ENCODE assay signal across 16 cellular contexts in genomic region chr22:47389201-47389600, GRCh38.
DNase-seq lines count a peak whose midpoint lies in the region; ATAC-seq and TF ChIP-seq lines count a peak whose summit lies in the region.
"Had no signal": no experiment of that assay in that cellular context is flagged by ENCODE, and none has a peak within 500 bp of the region (broad histone marks: within the 10 kb centered on the region; RNA-seq: fewer than 3 reads in every experiment).

No MANE protein-coding gene starts in this region.

- 71 to 82% (median 75%) methylated on average over 10 to 11 of the region's 11 CpGs for WGBS in spleen, 5 donors

- no peaks in the 10 kb centered on the region for H4K20me1 ChIP-seq in osteoblast (ENCODE audit: insufficient read depth, low read length)

- no peak overlapping the region for H3K4me3 Mint-ChIP-seq in CD14-positive monocyte
- H3K4me3 Mint-ChIP-seq in CD4-positive, alpha-beta memory T cell = no peak overlapping the region
- H3K4me3 Mint-ChIP-seq: CD4-positive, CD25-positive, alpha-beta regulatory T cell; GM23338; H9 had no signal

- no peak overlapping the region for H2AFZ ChIP-seq in osteoblast (ENCODE audit: low read length)
- H2AFZ ChIP-seq: GM23338 had no signal

- H3K27me3 Mint-ChIP-seq in CD14-positive monocyte (ENCODE audit: low read depth in 3 of 3) = peaks cover 0 to 7% (median 0%) of the 10 kb centered on the region in 3 donors
- H3K27me3 Mint-ChIP-seq in CD4-positive, alpha-beta memory T cell = no peaks in the 10 kb centered on the region
- H3K27me3 Mint-ChIP-seq: CD4-positive, CD25-positive, alpha-beta regulatory T cell had no signal

- ATAC-seq in RWPE2 (ENCODE audit: low read depth) (no peak), HG02798 (IDR thresholded peaks at IDR 0.05; ENCODE audit: poor library complexity, unreplicated experiment) (no peak)
- ATAC-seq: GM23338, HCT116 had no signal

- no peak overlapping the region for H3K4me2 ChIP-seq in osteoblast (ENCODE audit: insufficient read depth, low read length)
- H3K4me2 ChIP-seq: GM23338 had no signal

- H3K36me3 ChIP-seq in RWPE2 (ENCODE audit: low read depth) = no peaks in the 10 kb centered on the region
- H3K36me3 ChIP-seq in osteoblast (ENCODE audit: insufficient read depth, low read length) = no peaks in the 10 kb centered on the region
- no peaks in the 10 kb centered on the region for H3K36me3 ChIP-seq in spleen
- no peaks in the 10 kb centered on the region for H3K36me3 ChIP-seq in CD4-positive, alpha-beta memory T cell (ENCODE audit: insufficient read depth, low read length)

- intact Hi-C loops in CD14-positive monocyte (cut with micrococcal nuclease) = no loop called here
- intact Hi-C loops in spleen (cut with DNase I; ENCODE audit: low total_unique reads) = no loop called here
- intact Hi-C loops in CD4-positive, alpha-beta memory T cell (cut with micrococcal nuclease) = no loop called here

- DNase-seq in CD14-positive monocyte (ENCODE audit: low spot score) (peak; percentile 24), RWPE2 (ENCODE audit: low spot score) (peak; percentile 39), osteoblast (ENCODE audit: insufficient read length, low spot score, missing footprints) (peak; percentile 68), spleen (peak; percentile 50)
- no peak for DNase-seq in CD4-positive, alpha-beta memory T cell
- DNase-seq: C1 segment of cervical spinal cord; Calu3; CD4-positive, CD25-positive, alpha-beta regulatory T cell; COR-L47; DMS53; DMS79 treated with DMSO at 0.1 percent for 48 hours; GF-D8; H9 had no signal

- H3K27me3 ChIP-seq in RWPE2 (ENCODE audit: insufficient read depth, poor library complexity, severe bottlenecking) (no peaks in the 10 kb centered on the region), osteoblast (ENCODE audit: insufficient read depth, low read length) (no peaks in the 10 kb centered on the region), spleen (replicated peaks in 1 of 7) (peaks cover 0 to 14% (median 0%) of the 10 kb centered on the region in 7 donors)
- H3K27me3 ChIP-seq in CD4-positive, alpha-beta memory T cell (ENCODE audit: insufficient read depth, low read length) = no peaks in the 10 kb centered on the region

- TF ChIP-seq CTCF in CD14-positive monocyte (IDR thresholded peaks at IDR 0.05) (no peak), RWPE2 (IDR thresholded peaks at IDR 0.05; ENCODE audit: poor library complexity, severe bottlenecking) (no peak), osteoblast (IDR thresholded peaks at IDR 0.05; ENCODE audit: extremely low read depth, low read depth, low read length) (no peak), spleen (IDR thresholded peaks at IDR 0.05 in 8 of 11, conservative IDR thresholded peaks at IDR 0.05 in 3 of 11) (no peak)

- no peak for TF ChIP-seq POLR2A in spleen (IDR thresholded peaks at IDR 0.05)

- H3K4me1 ChIP-seq in RWPE2 (ENCODE audit: insufficient read depth, poor library complexity, severe bottlenecking) (no peaks in the 10 kb centered on the region), osteoblast (ENCODE audit: insufficient read depth, low read length) (no peaks in the 10 kb centered on the region), spleen (no peaks in the 10 kb centered on the region)
- H3K4me1 ChIP-seq in CD4-positive, alpha-beta memory T cell (ENCODE audit: insufficient read depth, low read length) = no peaks in the 10 kb centered on the region

- no peak overlapping the region for H3K4me3 ChIP-seq in RWPE2 (ENCODE audit: severe bottlenecking)
- H3K4me3 ChIP-seq in osteoblast (ENCODE audit: insufficient read depth, low read length) = no peak overlapping the region
- no peak overlapping the region for H3K4me3 ChIP-seq in spleen
- H3K4me3 ChIP-seq in CD4-positive, alpha-beta memory T cell (ENCODE audit: low read length in 2 of 2) = no peak overlapping the region
- H3K4me3 ChIP-seq: GM23338 had no signal

- no peaks in the 10 kb centered on the region for H3K79me2 ChIP-seq in osteoblast (ENCODE audit: insufficient read depth, low read length)

- CTCF ChIA-PET in CD4-positive, alpha-beta memory T cell (lab: Charles Lee; ENCODE audit: partially characterized antibody) = no interaction called here

- H3K27ac ChIP-seq in RWPE2 (ENCODE audit: poor library complexity, severe bottlenecking) = no peak overlapping the region
- H3K27ac ChIP-seq in osteoblast (ENCODE audit: low read depth, low read length) = no peak overlapping the region
- no peak overlapping the region for H3K27ac ChIP-seq in spleen
- H3K27ac ChIP-seq in CD4-positive, alpha-beta memory T cell (ENCODE audit: low read depth, low read length) = no peak overlapping the region

- no peaks in the 10 kb centered on the region for H3K36me3 Mint-ChIP-seq in CD14-positive monocyte
- H3K36me3 Mint-ChIP-seq in CD4-positive, alpha-beta memory T cell = no peaks in the 10 kb centered on the region
- H3K36me3 Mint-ChIP-seq: CD4-positive, CD25-positive, alpha-beta regulatory T cell had no signal

- no peaks in the 10 kb centered on the region for H3K4me1 Mint-ChIP-seq in CD14-positive monocyte
- no peaks in the 10 kb centered on the region for H3K4me1 Mint-ChIP-seq in CD4-positive, alpha-beta memory T cell
- H3K4me1 Mint-ChIP-seq: CD4-positive, CD25-positive, alpha-beta regulatory T cell; GM23338; H9 had no signal

- POLR2A ChIA-PET in CD4-positive, alpha-beta memory T cell (lab: Charles Lee; ENCODE audit: partially characterized antibody) = no interaction called here

- no peaks in the 10 kb centered on the region for H3K9me3 Mint-ChIP-seq in CD14-positive monocyte
- no peaks in the 10 kb centered on the region for H3K9me3 Mint-ChIP-seq in CD4-positive, alpha-beta memory T cell
- H3K9me3 Mint-ChIP-seq: CD4-positive, CD25-positive, alpha-beta regulatory T cell had no signal

- H3K9me3 ChIP-seq in RWPE2 (ENCODE audit: severe bottlenecking) (no peaks in the 10 kb centered on the region), osteoblast (ENCODE audit: low read depth, low read length) (no peaks in the 10 kb centered on the region), spleen (no peaks in the 10 kb centered on the region)
- H3K9me3 ChIP-seq in CD4-positive, alpha-beta memory T cell (ENCODE audit: control insufficient read depth in 1 of 2, low read length in 2 of 2) = no peaks in the 10 kb centered on the region

- no peak overlapping the region for H3K27ac Mint-ChIP-seq in CD14-positive monocyte
- no peak overlapping the region for H3K27ac Mint-ChIP-seq in CD4-positive, alpha-beta memory T cell
- H3K27ac Mint-ChIP-seq: CD4-positive, CD25-positive, alpha-beta regulatory T cell; GM23338; H9 had no signal

Comparison
In these comparisons a context has a peak if more than half of its experiments do, and no peak if none do; other contexts are left out.
1. DNase-seq: peak in CD14-positive monocyte (single experiment), RWPE2 (single experiment), osteoblast (single experiment) and spleen (single experiment); none in CD4-positive, alpha-beta memory T cell (0 of 5).